8 cellular contexts compared by ENCODE assay signal in the genomic region with DNA sequence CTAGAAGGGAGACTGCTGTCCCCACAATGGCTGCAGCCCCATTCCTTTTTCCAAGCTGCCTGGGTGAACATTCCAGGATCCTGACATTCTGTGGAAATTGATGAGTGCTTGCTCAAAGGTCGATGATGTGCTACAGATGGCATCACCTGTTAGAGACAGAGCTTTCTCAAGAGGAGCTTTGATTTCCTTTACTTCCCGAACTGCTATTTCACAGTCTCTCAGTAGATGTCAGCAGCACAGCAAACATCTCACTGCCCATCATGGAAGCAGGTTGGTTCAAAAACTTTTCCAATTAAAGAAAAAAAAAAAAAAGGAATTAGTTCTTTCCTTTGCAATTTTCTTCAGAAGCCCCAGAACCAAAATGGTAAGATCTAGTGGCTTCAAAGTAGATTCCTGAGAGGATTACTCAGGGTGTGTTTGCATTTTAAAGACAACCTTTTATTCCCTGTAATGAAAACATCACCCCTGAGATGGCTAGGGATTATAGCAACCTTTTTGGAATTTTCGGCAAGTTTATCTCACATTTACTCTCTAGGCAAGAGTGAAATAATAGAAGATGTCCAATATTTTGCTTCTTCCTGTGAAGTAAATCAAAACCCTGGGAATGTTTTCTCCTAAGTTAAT. TPM values are rescaled to one million over a fixed set of nuclear protein-coding genes. Genes with fewer than 3 reads are reported as not detected.
DNase-seq lines count a peak whose midpoint lies in the region; ATAC-seq and TF ChIP-seq lines count a peak whose summit lies in the region.

No MANE protein-coding gene starts in this region.

- H3K36me3 Mint-ChIP-seq in Calu3 (ENCODE audit: insufficient read depth, unreplicated experiment) (no peaks in the 10 kb centered on the region), chondrocyte (ENCODE audit: low read depth) (peaks cover 3% of the 10 kb centered on the region)

- H3K9me3 Mint-ChIP-seq in Calu3 (ENCODE audit: low read depth, unreplicated experiment) = no peaks in the 10 kb centered on the region
- H3K9me3 Mint-ChIP-seq in chondrocyte (ENCODE audit: low read depth) = no peaks in the 10 kb centered on the region

- H3K27me3 Mint-ChIP-seq in Calu3 (ENCODE audit: unreplicated experiment) (no peaks in the 10 kb centered on the region), chondrocyte (ENCODE audit: low read depth) (peaks cover 17% of the 10 kb centered on the region)

- no TSS peak for BruUV-seq in Calu3 (replicated peaks; lab: Mats Ljungman, UMichigan)

- no peak overlapping the region for H3K4me3 ChIP-seq in Jurkat, Clone E6-1 (ENCODE audit: low read length)

- CTCF ChIA-PET in Calu3 (lab: Charles Lee) = interaction anchor here (0.6 to 4.5 kb wide), 35 partner anchors 11 to 1278 kb away, joined by 3 to 84 read pairs (median 4); partner anchors contain the start of genes ALDH1A2 and POLR2M

- ATAC-seq in sciatic nerve = no peak
- no peak for ATAC-seq in HG02870 (IDR thresholded peaks at IDR 0.05; ENCODE audit: unreplicated experiment)

- H3K4me3 Mint-ChIP-seq in Calu3 (ENCODE audit: low read depth, unreplicated experiment) (no peak overlapping the region), chondrocyte (ENCODE audit: unreplicated experiment) (no peak overlapping the region)

- DNase-seq in Calu3 (peak; percentile 37), chondrocyte (ENCODE audit: low spot score) (no peak), lung microvascular endothelial cell (ENCODE audit: low read depth in 2 of 2) (peak; percentile 61 to 68), sciatic nerve (ENCODE audit: low spot score) (no peak)
- peak; percentile 42 for DNase-seq in Jurkat, Clone E6-1 (ENCODE audit: low read depth, low spot score)
- no peak for DNase-seq in stimulated activated CD4-positive, alpha-beta T cell treated with anti-CD3 and anti-CD28 coated beads, Interleukin-4, amount 100 ng/mL, for 24 hours
- DNase-seq in stimulated activated naive CD4-positive, alpha-beta T cell (lab: John Stamatoyannopoulos, UW) = no peak

- TF ChIP-seq CTCF in Calu3 (IDR thresholded peaks at IDR 0.05; ENCODE audit: unreplicated experiment) = peak; percentile 40
- peak; percentile 80 for TF ChIP-seq CTCF in chondrocyte (IDR thresholded peaks at IDR 0.05)

- intact Hi-C loops in Calu3 (cut with micrococcal nuclease; ENCODE audit: unreplicated experiment) = loop anchor here (1.0 kb wide), 3 partner anchors 110 to 431 kb away; no protein-coding TSS in a partner anchor
- intact Hi-C loops in sciatic nerve (cut with DNase I) = no loop called here

- H3K27ac Mint-ChIP-seq in Calu3 (ENCODE audit: unreplicated experiment) (no peak overlapping the region), chondrocyte (ENCODE audit: unreplicated experiment) (no peak overlapping the region)

- H3K4me1 Mint-ChIP-seq in Calu3 (ENCODE audit: low read depth, unreplicated experiment) (no peaks in the 10 kb centered on the region), chondrocyte (ENCODE audit: low read depth) (no peaks in the 10 kb centered on the region)

RNA-seq across cellular contexts. Expression of gene POLR2M, which starts 44.8 kb away (rescaled TPM):
- total RNA-seq in Calu3 (2022) (102 and 107 TPM in 2 replicates), chondrocyte (72.1 to 94.2 TPM (median 88.3 TPM) in 3 replicates), lung microvascular endothelial cell (200 and 211 TPM in 2 replicates), sciatic nerve (78.3 TPM)
- 29.6 TPM for polyA plus RNA-seq in Jurkat, Clone E6-1 (2012; ENCODE audit: insufficient read depth, insufficient read length)

Comparison
In these comparisons a context has a peak if more than half of its experiments do, and no peak if none do; other contexts are left out.
1. DNase-seq: peak in Calu3 (single experiment), Jurkat, Clone E6-1 (single experiment) and lung microvascular endothelial cell (2 of 2); none in chondrocyte (single experiment), stimulated activated CD4-positive, alpha-beta T cell treated with anti-CD3 and anti-CD28 coated beads, Interleukin-4, amount 100 ng/mL, for 24 hours (single experiment), stimulated activated naive CD4-positive, alpha-beta T cell (0 of 6) and sciatic nerve (single experiment).